ENCODE assay signal across 2 cellular contexts in genomic region chr1:154502742-154503111, GRCh38.
TF ChIP-seq lines count a peak whose summit lies in the region.

No MANE protein-coding gene starts in this region.

TF ChIP-seq in SK-N-SH, 30 proteins besides CTCF, POLR2A, EP300 and RAD21 (continued from another document):
- no peak for TF ChIP-seq USF1 (IDR thresholded peaks at IDR 0.05; ENCODE audit: borderline replicate concordance, low read depth)
- TF ChIP-seq POLR2AphosphoS5 (IDR thresholded peaks at IDR 0.05; ENCODE audit: low read depth, low read length) = no peak
- no peak for TF ChIP-seq NFIC (IDR thresholded peaks at IDR 0.05; ENCODE audit: borderline replicate concordance)
- TF ChIP-seq PBX3 (IDR thresholded peaks at IDR 0.05) = no peak
- TF ChIP-seq MXI1 (IDR thresholded peaks at IDR 0.05; ENCODE audit: low read depth, low read length) = no peak

TF ChIP-seq in SK-N-SH treated with all-trans-retinoic acid at 6 μM for 48 hours, 23 proteins besides CTCF, POLR2A, EP300 and RAD21 (continued from another document):
- no peak for TF ChIP-seq TSHZ2 (CRISPR knock-in tag; IDR thresholded peaks at IDR 0.05)
- TF ChIP-seq OSR1 (CRISPR knock-in tag; IDR thresholded peaks at IDR 0.05) = no peak
- no peak for TF ChIP-seq ZNF565 (CRISPR knock-in tag; conservative IDR thresholded peaks at IDR 0.05; ENCODE audit: low read depth)
- no peak for TF ChIP-seq ZNF70 (CRISPR knock-in tag; IDR thresholded peaks at IDR 0.05)
- no peak for TF ChIP-seq ZC3H10 (CRISPR knock-in tag; IDR thresholded peaks at IDR 0.05)
- no peak for TF ChIP-seq CREB5 (CRISPR knock-in tag; IDR thresholded peaks at IDR 0.05; ENCODE audit: low read depth)
- TF ChIP-seq CSDC2 (CRISPR knock-in tag; IDR thresholded peaks at IDR 0.05) = no peak
